Comparison of ENCODE assay signal across 9 cellular contexts in genomic region chr19:12155324-12155723, GRCh38. TPM values are rescaled to one million over a fixed set of nuclear protein-coding genes. Genes with fewer than 3 reads are reported as not detected.
DNase-seq lines count a peak whose midpoint lies in the region; ATAC-seq and TF ChIP-seq lines count a peak whose summit lies in the region.
"Had no signal": no experiment of that assay in that cellular context is flagged by ENCODE, and none has a peak within 500 bp of the region (broad histone marks: within the 10 kb centered on the region; RNA-seq: fewer than 3 reads in every experiment).

No MANE protein-coding gene starts in this region.

- CTCF ChIA-PET in PC-9 (lab: Charles Lee): no interaction called here

- H3K4me1 ChIP-seq in PC-9 (replicated peaks; ENCODE audit: insufficient read depth): peaks cover 5% of the 10 kb centered on the region; the same call in 1 of the 2 replicates
- H3K4me1 ChIP-seq in esophagus squamous epithelium: peaks cover 6 to 29% (median 11%) of the 10 kb centered on the region in 3 donors
- peaks cover 4% of the 10 kb centered on the region for H3K4me1 ChIP-seq in parathyroid adenoma

- no peak for TF ChIP-seq POLR2A in esophagus squamous epithelium (IDR thresholded peaks at IDR 0.05)

- H3K27me3 ChIP-seq in PC-9 (ENCODE audit: insufficient read depth, low read depth): no peaks in the 10 kb centered on the region
- no peaks in the 10 kb centered on the region for H3K27me3 ChIP-seq in esophagus squamous epithelium
- H3K27me3 ChIP-seq in parathyroid adenoma (ENCODE audit: control insufficient read depth, insufficient read depth, low read length): no peaks in the 10 kb centered on the region

- TF ChIP-seq CTCF in PC-9 (conservative IDR thresholded peaks at IDR 0.05): no peak
- no peak for TF ChIP-seq CTCF in esophagus squamous epithelium (IDR thresholded peaks at IDR 0.05)
- no peak for TF ChIP-seq CTCF in parathyroid adenoma (IDR thresholded peaks at IDR 0.05)

- H3K9ac ChIP-seq in parathyroid adenoma: no peak overlapping the region

- peaks cover 3% of the 10 kb centered on the region; the same call in 1 of the 2 replicates for H3K36me3 ChIP-seq in PC-9 (ENCODE audit: low read depth)
- peaks cover 0 to 11% (median 0%) of the 10 kb centered on the region in 3 donors for H3K36me3 ChIP-seq in esophagus squamous epithelium
- H3K36me3 ChIP-seq in parathyroid adenoma (ENCODE audit: control insufficient read depth, insufficient read depth, low read length): no peaks in the 10 kb centered on the region

- intact Hi-C loops in PC-9 (cut with micrococcal nuclease; ENCODE audit: unreplicated experiment): no loop called here
- intact Hi-C loops in esophagus squamous epithelium (cut with DNase I): no loop called here

- H3K4me3 ChIP-seq in PC-9 (peak overlapping the region; percentile 63; the same call in 1 of the 2 replicates), esophagus squamous epithelium (peak overlapping the region; percentile 71 to 96 (median 73)), parathyroid adenoma (ENCODE audit: low read depth, low read length) (peak overlapping the region; percentile 95)

- H3K4me2 ChIP-seq in PC-9 (peak overlapping the region; percentile 86), parathyroid adenoma (ENCODE audit: low read length) (peak overlapping the region; percentile 78)

- H4K20me1 ChIP-seq in PC-9 (ENCODE audit: insufficient read depth): no peaks in the 10 kb centered on the region

- no peak overlapping the region for H3K27ac ChIP-seq in PC-9
- H3K27ac ChIP-seq in esophagus squamous epithelium: peak overlapping the region in 1 of 4 donors; percentile 86
- H3K27ac ChIP-seq in parathyroid adenoma: peak overlapping the region; percentile 73

- POLR2A ChIA-PET in PC-9 (lab: Charles Lee; ENCODE audit: unreplicated experiment): no interaction called here

- H3K79me2 ChIP-seq in PC-9 (ENCODE audit: low read depth): 0 out of 2 replicates have a peak, but pooled peaks cover 4% of the 10 kb centered on the region
- no peaks in the 10 kb centered on the region for H3K79me2 ChIP-seq in parathyroid adenoma

- no peak for ATAC-seq in HG02884 (IDR thresholded peaks at IDR 0.05; ENCODE audit: unreplicated experiment)

- H2AFZ ChIP-seq in PC-9: 0 out of 2 replicates have a peak overlapping the region, but pooled peaks have one; percentile 82
- H2AFZ ChIP-seq in parathyroid adenoma: no peak overlapping the region

- DNase-seq in ELF-1 (ENCODE audit: low read depth, low spot score) (peak; percentile 10), PC-9 (no peak), esophagus squamous epithelium (lab: John Stamatoyannopoulos, UW) (no peak), GOT3 (lab: John Stamatoyannopoulos, UW) (no peak), NCI-H2171 (lab: John Stamatoyannopoulos, UW) (no peak), NCI-H748 treated with DMSO at 0.1 percent for 48 hours (lab: John Stamatoyannopoulos, UW) (no peak)

- no peaks in the 10 kb centered on the region for H3K9me2 ChIP-seq in PC-9 (ENCODE audit: insufficient read depth)

- WGBS in esophagus squamous epithelium, 2 donors: 19 to 28% methylated on average over 11 of the region's 11 CpGs

- H3K9me3 ChIP-seq in PC-9 (ENCODE audit: insufficient read depth, low read depth): no peaks in the 10 kb centered on the region; the same call in 1 of the 2 replicates
- H3K9me3 ChIP-seq in esophagus squamous epithelium: no peaks in the 10 kb centered on the region
- no peaks in the 10 kb centered on the region for H3K9me3 ChIP-seq in parathyroid adenoma (ENCODE audit: control insufficient read depth, low read length)

- H3F3A ChIP-seq in PC-9 (ENCODE audit: insufficient read depth, low read depth): no peaks in the 10 kb centered on the region

- BruUV-seq in PC-9 (replicated peaks; lab: Mats Ljungman, UMichigan): no TSS peak

RNA-seq across cellular contexts. Expression of gene ZNF625, which starts 1.2 kb away (rescaled TPM):
- total RNA-seq in PC-9 (2021) (5.7 and 6.4 TPM in 2 replicates), esophagus squamous epithelium (1 to 10 TPM; 2.0 to 6.7 (median 5.0) TPM)
- total RNA-seq: NCI-H460 had no signal

RNA-seq across cellular contexts. Expression of gene ZNF136, which starts 7.6 kb away (rescaled TPM):
- 5.3 and 6.2 TPM in 2 replicates for total RNA-seq in PC-9 (2021)
- total RNA-seq in esophagus squamous epithelium: 10 to 100 TPM in 1 of 4 donors, 1 to 10 TPM in 3; 1.6 to 10.9 (median 5.0) TPM

RNA-seq across cellular contexts. Expression of gene ZNF20, which starts 15.2 kb away (rescaled TPM):
- total RNA-seq in PC-9 (2021): 2.9 and 8.6 TPM in 2 replicates
- 1 to 10 TPM; 2.6 to 5.2 (median 3.8) TPM for total RNA-seq in esophagus squamous epithelium
